In the genomic region with DNA sequence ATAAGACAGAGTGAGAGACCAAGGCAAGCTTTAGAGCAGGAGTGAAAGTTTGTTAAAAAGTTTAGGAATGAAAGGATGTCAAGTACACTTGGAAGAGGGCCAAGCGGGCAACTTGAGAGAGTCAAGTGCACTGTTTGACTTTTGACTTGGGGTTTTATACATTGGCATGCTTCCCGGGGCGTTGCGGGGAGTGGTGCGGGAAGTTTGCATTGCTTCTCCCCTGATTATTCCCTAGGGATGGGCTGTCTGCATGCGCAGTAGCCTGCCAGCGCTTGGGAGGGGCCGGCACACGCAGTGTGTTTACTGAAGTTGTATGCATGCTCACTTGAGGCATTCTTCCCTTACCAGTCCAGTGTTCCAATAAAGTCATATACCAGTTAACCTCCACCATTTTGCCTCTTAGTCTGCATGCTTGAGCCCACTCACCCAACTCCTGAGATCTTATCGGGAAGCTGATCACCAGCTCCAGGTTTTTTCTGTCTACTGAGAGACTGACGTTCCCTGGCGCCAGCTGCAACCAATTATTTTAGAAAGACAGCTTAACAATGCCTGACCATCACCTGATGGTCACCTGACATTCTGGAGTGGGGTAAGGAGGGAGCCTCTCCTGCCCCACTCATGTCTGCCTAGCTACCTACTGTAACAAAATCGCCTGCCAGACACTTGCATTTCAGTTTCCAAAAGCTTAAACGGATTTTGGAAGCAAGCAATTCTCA, we compare ENCODE assay signal across 20 cellular contexts. TPM values are rescaled to one million over a fixed set of nuclear protein-coding genes. Genes with fewer than 3 reads are reported as not detected.
DNase-seq lines count a peak whose midpoint lies in the region; ATAC-seq and TF ChIP-seq lines count a peak whose summit lies in the region.
"Had no signal": no experiment of that assay in that cellular context is flagged by ENCODE, and none has a peak within 500 bp of the region (broad histone marks: within the 10 kb centered on the region; RNA-seq: fewer than 3 reads in every experiment).

No MANE protein-coding gene starts in this region.

- no peak overlapping the region for H3K4me3 ChIP-seq in ascending aorta
- H3K4me3 ChIP-seq: gastrocnemius medialis, SK-N-MC, spleen had no signal

- DNase-seq in NCI-H526 (lab: John Stamatoyannopoulos, UW) (peak; percentile 5 to 24), NCI-H526 treated with DMSO at 0.1 percent for 48 hours (lab: John Stamatoyannopoulos, UW) (no peak), NCI-H2227 (lab: John Stamatoyannopoulos, UW; ENCODE audit: unreplicated experiment) (peak; percentile 58), left colon (peak; percentile 87 to 91), ascending aorta (ENCODE audit: low spot score in 2 of 2) (no peak)
- no peak for DNase-seq in activated naive CD4-positive, alpha-beta T cell (lab: John Stamatoyannopoulos, UW)
- DNase-seq: activated CD4-positive, alpha-beta T cell treated with anti-CD3 and anti-CD28 coated beads, Interleukin-2, amount 50 U/mL, for 1 hour; activated naive CD4-positive, alpha-beta T cell treated with Interleukin-2 at 50 U/mL for 16 hours; aorta; gastrocnemius medialis; naive B cell; NCI-H1694; PC-3; spleen; stimulated activated naive B cell treated with anti-CD40 and anti-IgM and Interleukin-4, amounts not matched to agents 10 μg/mL and 1 μg/mL and 100 μg/mL, for 72 hours had no signal

- intact Hi-C loops in left colon (cut with DNase I, micrococcal nuclease), result no loop called here
- intact Hi-C loops in ascending aorta (cut with DNase I), result no loop called here

- peaks cover 0 to 9% of the 10 kb centered on the region in 2 donors for H3K9me3 ChIP-seq in ascending aorta
- H3K9me3 ChIP-seq: gastrocnemius medialis had no signal

- no peak for TF ChIP-seq CTCF in ascending aorta (IDR thresholded peaks at IDR 0.05)

- H3K36me3 ChIP-seq in ascending aorta, result no peaks in the 10 kb centered on the region
- H3K36me3 ChIP-seq: gastrocnemius medialis, spleen had no signal

- no peak overlapping the region for H3K27ac ChIP-seq in ascending aorta
- H3K27ac ChIP-seq: gastrocnemius medialis, KMS-11, parathyroid adenoma, SK-N-MC, spleen had no signal

- no peaks in the 10 kb centered on the region for H3K4me1 ChIP-seq in ascending aorta
- H3K4me1 ChIP-seq: gastrocnemius medialis, parathyroid adenoma, spleen had no signal

- ATAC-seq in left colon (peak; percentile 100), HG02970 (IDR thresholded peaks at IDR 0.05; ENCODE audit: low FRiP score, unreplicated experiment) (no peak), HG03354 (IDR thresholded peaks at IDR 0.05; ENCODE audit: poor library complexity, severe bottlenecking, unreplicated experiment) (no peak)
- ATAC-seq: gastrocnemius medialis; PC-3; stimulated activated naive B cell treated with anti-CD40 and anti-IgM and Interleukin-4, amounts not matched to agents 10 μg/mL and 1 μg/mL and 100 μg/mL, for 72 hours had no signal

- H3K27me3 ChIP-seq in ascending aorta, result no peaks in the 10 kb centered on the region
- H3K27me3 ChIP-seq: gastrocnemius medialis, spleen had no signal

RNA-seq across cellular contexts. Expression of a gene that starts 53.2 kb away (rescaled TPM):
- total RNA-seq in left colon (1 to 10 TPM; 1.3 to 3.8 TPM), ascending aorta (46.0 TPM)

Comparison
In these comparisons a context has a peak if more than half of its experiments do, and no peak if none do; other contexts are left out.
1. DNase-seq: peak in NCI-H526 (2 of 2), NCI-H2227 (single experiment) and left colon (2 of 2); none in NCI-H526 treated with DMSO at 0.1 percent for 48 hours (single experiment), ascending aorta (0 of 2) and activated naive CD4-positive, alpha-beta T cell (0 of 4).